In the genomic region with DNA sequence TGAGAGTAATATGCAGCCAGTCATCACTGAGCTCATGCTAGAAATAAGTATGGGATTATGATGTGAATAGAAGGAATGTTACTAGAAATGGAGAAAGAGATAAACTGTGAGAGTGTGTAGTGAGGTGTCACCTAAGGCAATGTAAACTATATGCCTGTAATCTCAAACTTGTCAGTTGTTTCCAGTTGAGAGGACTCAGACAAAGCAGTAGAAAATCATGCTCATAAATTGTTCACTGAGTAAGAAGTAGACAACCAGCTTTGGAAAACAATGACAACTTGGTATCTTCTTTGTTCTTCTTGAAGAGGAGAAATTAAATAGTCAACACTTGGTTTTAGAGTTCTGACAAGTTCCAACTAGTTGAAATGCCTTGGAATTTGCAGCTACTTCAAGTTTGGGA, we compare ENCODE assay signal across 27 cellular contexts.
"Had no signal": no experiment of that assay in that cellular context is flagged by ENCODE, and none has a peak within 500 bp of the region (broad histone marks: within the 10 kb centered on the region; RNA-seq: fewer than 3 reads in every experiment).

No MANE protein-coding gene starts in this region.

- H3K4me1 ChIP-seq: esophagus squamous epithelium, lower lobe of right lung, parathyroid adenoma, right atrium auricular region, stomach, thyroid gland, vagina had no signal

- H2AFZ ChIP-seq: parathyroid adenoma had no signal

- H3K9me3 ChIP-seq: esophagus squamous epithelium, right atrium auricular region, thyroid gland, vagina had no signal

- H3K4me1 Mint-ChIP-seq: endodermal cell, immature natural killer cell, memory B cell, natural killer cell had no signal

- H3K36me3 ChIP-seq: esophagus squamous epithelium, lower lobe of right lung, right atrium auricular region, stomach, thyroid gland, vagina had no signal

- H3K79me2 ChIP-seq: parathyroid adenoma had no signal

- H3K27me3 ChIP-seq: esophagus squamous epithelium, right atrium auricular region, thyroid gland, vagina had no signal

- H3K4me3 Mint-ChIP-seq: endodermal cell, immature natural killer cell, memory B cell, natural killer cell had no signal

- DNase-seq: cerebellar nuclear complex; cortex of kidney; effector CD8-positive, alpha-beta T cell; endodermal cell; esophagus squamous epithelium; hypothalamus; immature natural killer cell; kidney; left cardiac atrium; left ventricle myocardium superior; lower lobe of right lung; natural killer cell; occipital lobe; stimulated activated CD4-positive, alpha-beta T cell treated with anti-CD3 and anti-CD28 coated beads, Interleukin-12 subunit alpha, Interleukin-12 subunit beta, amount 100 ng/mL, for 4 hours; stimulated activated CD4-positive, alpha-beta T cell treated with anti-CD3 and anti-CD28 coated beads, Interleukin-1b, Interleukin-23, amount 100 ng/mL, for 48 hours; stimulated activated CD4-positive, alpha-beta T cell treated with anti-CD3 and anti-CD28 coated beads, Interleukin-4, amount 100 ng/mL, for 1 hour; stimulated activated CD8-positive, alpha-beta memory T cell treated with anti-CD3 and anti-CD28 coated beads, Interleukin-4, amount 100 ng/mL, for 48 hours; stimulated activated naive CD4-positive, alpha-beta T cell treated with Interleukin-2 at 50 U/mL for 16 hours; stomach; thyroid gland; trophoblast cell had no signal

- H3K4me2 ChIP-seq: smooth muscle cell had no signal

- H3K4me3 ChIP-seq: esophagus squamous epithelium, lower lobe of right lung, right atrium auricular region, smooth muscle cell, stomach, thyroid gland, vagina had no signal

- H3K9ac ChIP-seq: parathyroid adenoma had no signal

- H3K27ac Mint-ChIP-seq: endodermal cell, immature natural killer cell, memory B cell, natural killer cell, progenitor cell of endocrine pancreas had no signal

- H3K27ac ChIP-seq: esophagus squamous epithelium, lower lobe of right lung, parathyroid adenoma, right atrium auricular region, stomach, thyroid gland, vagina had no signal
